In genomic region chr12:13000935-13001724, GRCh38 we compare ENCODE assay signal across 9 cellular contexts. TPM values are rescaled to one million over a fixed set of nuclear protein-coding genes. Genes with fewer than 3 reads are reported as not detected.
DNase-seq lines count a peak whose midpoint lies in the region; TF ChIP-seq lines count a peak whose summit lies in the region.
"Had no signal": no experiment of that assay in that cellular context is flagged by ENCODE, and none has a peak within 500 bp of the region (broad histone marks: within the 10 kb centered on the region; RNA-seq: fewer than 3 reads in every experiment).

No MANE protein-coding gene starts in this region.

- H3K4me1 Mint-ChIP-seq in CD8-positive, alpha-beta memory T cell, result peaks cover 26 to 39% (median 36%) of the 10 kb centered on the region in 3 donors

- POLR2A ChIA-PET in CD8-positive, alpha-beta memory T cell (lab: Charles Lee), result interaction anchor here (1.0 kb wide), 1 partner anchor 42 kb away, joined by 3 read pairs; no protein-coding TSS in a partner anchor

- TF ChIP-seq POLR2A in esophagus squamous epithelium (IDR thresholded peaks at IDR 0.05) (no peak), suprapubic skin (IDR thresholded peaks at IDR 0.05) (peak in 1 of 2 donors; percentile 33)

- peak overlapping the region; percentile 76 to 83 for H3K9ac ChIP-seq in mucosa of rectum (ENCODE audit: low read depth in 1 of 2, low read length in 2 of 2)

- TF ChIP-seq CTCF in esophagus squamous epithelium (IDR thresholded peaks at IDR 0.05) (peak in 4 of 6 experiments; percentile 11 to 44 (median 22)), suprapubic skin (IDR thresholded peaks at IDR 0.05) (peak in 1 of 2 donors; percentile 47)

- no peaks in the 10 kb centered on the region for H3K36me3 ChIP-seq in CD8-positive, alpha-beta memory T cell (ENCODE audit: insufficient read depth, low read length)
- H3K36me3 ChIP-seq in esophagus squamous epithelium (no peaks in the 10 kb centered on the region), mucosa of rectum (ENCODE audit: control insufficient read depth in 2 of 2, insufficient read depth in 2 of 2, low read length in 2 of 2) (no peaks in the 10 kb centered on the region), suprapubic skin (no peaks in the 10 kb centered on the region)

- TF ChIP-seq EP300 in suprapubic skin (IDR thresholded peaks at IDR 0.05), result no peak

- peaks cover 0 to 3% (median 2%) of the 10 kb centered on the region in 3 donors for H3K36me3 Mint-ChIP-seq in CD8-positive, alpha-beta memory T cell

- H3K4me3 Mint-ChIP-seq in CD8-positive, alpha-beta memory T cell, result peak overlapping the region; percentile 87 to 98 (median 90)

- H3K4me1 ChIP-seq in CD8-positive, alpha-beta memory T cell (ENCODE audit: insufficient read depth, low read length), result peaks cover 15% of the 10 kb centered on the region
- peaks cover 12 to 47% (median 22%) of the 10 kb centered on the region in 3 donors for H3K4me1 ChIP-seq in esophagus squamous epithelium
- peaks cover 12 to 24% of the 10 kb centered on the region in 2 donors for H3K4me1 ChIP-seq in mucosa of rectum (ENCODE audit: control insufficient read depth in 2 of 2, insufficient read depth in 2 of 2, low read length in 2 of 2)
- H3K4me1 ChIP-seq in suprapubic skin, result peaks cover 44% of the 10 kb centered on the region

- WGBS in esophagus squamous epithelium, 2 donors, result 0 to 2% methylated on average over 4 to 16 of the region's 79 CpGs
- WGBS in suprapubic skin, result 0% methylated on average over 30 of the region's 79 CpGs

- H3K4me3 ChIP-seq in CD8-positive, alpha-beta memory T cell (ENCODE audit: low read length), result peak overlapping the region; percentile 89
- peak overlapping the region; percentile 66 to 77 (median 72) for H3K4me3 ChIP-seq in esophagus squamous epithelium
- peak overlapping the region; percentile 67 to 81 for H3K4me3 ChIP-seq in mucosa of rectum (ENCODE audit: low read length in 2 of 2)
- peak overlapping the region; percentile 71 for H3K4me3 ChIP-seq in suprapubic skin

- H3K27me3 Mint-ChIP-seq in CD8-positive, alpha-beta memory T cell, result peaks cover 12 to 24% of the 10 kb centered on the region in 2 donors

- intact Hi-C loops in esophagus squamous epithelium (cut with DNase I), result no loop called here

- CTCF ChIA-PET in CD8-positive, alpha-beta memory T cell (lab: Charles Lee), result interaction anchor here (0.5 to 0.9 kb wide), 2 partner anchors 18 to 277 kb away, joined by 3 to 4 read pairs; no protein-coding TSS in a partner anchor

- peak overlapping the region; percentile 75 for H3K27ac ChIP-seq in CD8-positive, alpha-beta memory T cell (ENCODE audit: low read depth, low read length)
- H3K27ac ChIP-seq in esophagus squamous epithelium, result peak overlapping the region; percentile 94 to 98 (median 95)
- H3K27ac ChIP-seq in mucosa of rectum (ENCODE audit: low read depth in 2 of 2, low read length in 2 of 2), result peak overlapping the region; percentile 81 to 83
- peak overlapping the region; percentile 95 for H3K27ac ChIP-seq in suprapubic skin

- peak overlapping the region; percentile 41 to 96 (median 90) for H3K27ac Mint-ChIP-seq in CD8-positive, alpha-beta memory T cell

- no peaks in the 10 kb centered on the region for H3K9me3 Mint-ChIP-seq in CD8-positive, alpha-beta memory T cell

- no peaks in the 10 kb centered on the region for H3K9me3 ChIP-seq in CD8-positive, alpha-beta memory T cell (ENCODE audit: low read length)
- H3K9me3 ChIP-seq in esophagus squamous epithelium (no peaks in the 10 kb centered on the region), mucosa of rectum (ENCODE audit: control insufficient read depth in 2 of 2, low read length in 2 of 2) (no peaks in the 10 kb centered on the region), suprapubic skin (no peaks in the 10 kb centered on the region)

- DNase-seq in CD8-positive, alpha-beta memory T cell, result peak; percentile 11 to 57 (median 35)
- DNase-seq in H4 (ENCODE audit: low spot score), result peak; percentile 30
- DNase-seq in NOMO-1 (lab: John Stamatoyannopoulos, UW; ENCODE audit: unreplicated experiment in 2 of 2), result peak; percentile 46 to 54
- DNase-seq in activated T-helper 1 cell treated with Interleukin-2 at 50 U/mL for 16 hours (ENCODE audit: low read depth), result peak; percentile 20
- DNase-seq in esophagus squamous epithelium (lab: John Stamatoyannopoulos, UW), result peak; percentile 5
- peak; percentile 78 to 81 for DNase-seq in suprapubic skin (ENCODE audit: low spot score in 2 of 2)
- DNase-seq in middle frontal gyrus (ENCODE audit: extremely low spot score, low spot score), result no peak

- H3K27me3 ChIP-seq in CD8-positive, alpha-beta memory T cell (ENCODE audit: insufficient read depth, low read length, poor library complexity, severe bottlenecking), result no peaks in the 10 kb centered on the region
- no peaks in the 10 kb centered on the region for H3K27me3 ChIP-seq in esophagus squamous epithelium
- H3K27me3 ChIP-seq in mucosa of rectum (ENCODE audit: control insufficient read depth in 2 of 2, insufficient read depth in 2 of 2, low read length in 2 of 2), result peaks cover 3 to 8% of the 10 kb centered on the region in 2 donors
- no peaks in the 10 kb centered on the region for H3K27me3 ChIP-seq in suprapubic skin

RNA-seq across cellular contexts. Expression of gene HEBP1, which starts 1.1 kb away (rescaled TPM):
- total RNA-seq in CD8-positive, alpha-beta memory T cell, result 10 to 100 TPM; 13.6 to 14.9 TPM
- polyA plus RNA-seq in CD8-positive, alpha-beta memory T cell, result 16.6 TPM
- total RNA-seq in H4 (2014; rRNA removed; shearing (Covaris generic)), result 6.9 and 8.8 TPM in 2 replicates
- total RNA-seq in esophagus squamous epithelium (10 to 100 TPM; 17.0 to 50.9 (median 23.9) TPM), suprapubic skin (10 to 100 TPM; 34.2 to 38.7 (median 36.2) TPM)

RNA-seq across cellular contexts. Expression of gene FAM234B, which starts 43.1 kb away (rescaled TPM):
- total RNA-seq in CD8-positive, alpha-beta memory T cell, result 1 to 10 TPM; 5.2 to 6.5 TPM
- polyA plus RNA-seq in CD8-positive, alpha-beta memory T cell, result 2.9 TPM
- total RNA-seq in H4 (2014; rRNA removed; shearing (Covaris generic)), result 3.9 and 5.1 TPM in 2 replicates
- total RNA-seq in esophagus squamous epithelium (1 to 10 TPM; 3.1 to 8.0 (median 3.9) TPM), suprapubic skin (10 to 100 TPM; 24.0 to 32.3 (median 27.8) TPM)

RNA-seq across cellular contexts. Expression of gene GPRC5D, which starts 49.2 kb away (rescaled TPM):
- not detected for total RNA-seq in CD8-positive, alpha-beta memory T cell
- polyA plus RNA-seq in CD8-positive, alpha-beta memory T cell, result 0.35 TPM
- not detected in 2 replicates for total RNA-seq in H4 (2014; rRNA removed; shearing (Covaris generic))
- under 1 TPM in 1 of 4 donors, not detected in 3; 0.95 TPM for total RNA-seq in esophagus squamous epithelium
- total RNA-seq in suprapubic skin, result 10 to 100 TPM in 2 of 4 donors, 1 to 10 TPM in 1, not detected in 1; 2.2 to 97.6 (median 13.4) TPM
- total RNA-seq: T-helper 2 cell treated with Interferon-gamma antibody and Interleukin-4, amounts not matched to agents 100 ng/mL and 5 ng/mL, for 36 hours had no signal
